ENCODE assay signal across 13 cellular contexts in the genomic region with DNA sequence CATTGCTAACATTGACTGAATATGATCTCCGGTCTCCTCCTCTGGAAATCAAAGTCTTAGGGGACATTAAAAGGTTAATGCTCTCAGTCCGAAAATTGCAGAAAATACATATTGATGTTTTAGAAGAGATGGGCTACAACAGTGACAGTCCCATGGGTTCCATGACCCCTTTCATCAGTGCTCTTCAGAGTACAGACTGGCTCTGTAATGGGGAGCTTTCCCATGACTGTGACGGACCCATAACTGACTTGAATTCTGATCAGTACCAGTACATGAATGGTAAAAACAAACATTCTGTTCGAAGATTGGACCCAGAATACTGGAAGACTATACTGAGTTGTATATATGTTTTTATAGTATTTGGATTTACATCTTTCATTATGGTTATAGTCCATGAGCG. TPM values are rescaled to one million over a fixed set of nuclear protein-coding genes. Genes with fewer than 3 reads are reported as not detected.
DNase-seq lines count a peak whose midpoint lies in the region; ATAC-seq and TF ChIP-seq lines count a peak whose summit lies in the region.
"Had no signal": no experiment of that assay in that cellular context is flagged by ENCODE, and none has a peak within 500 bp of the region (broad histone marks: within the 10 kb centered on the region; RNA-seq: fewer than 3 reads in every experiment).

No MANE protein-coding gene starts in this region.

- no peaks in the 10 kb centered on the region for H3K4me1 Mint-ChIP-seq in Calu3 (ENCODE audit: low read depth, unreplicated experiment)

- peaks cover 21% of the 10 kb centered on the region; the same call in 1 of the 2 replicates for H3K79me2 ChIP-seq in OCI-LY7 (ENCODE audit: insufficient read depth, low read depth, low read length)
- peaks cover 66% of the 10 kb centered on the region for H3K79me2 ChIP-seq in mammary epithelial cell (ENCODE audit: insufficient read depth, low read length)
- H3K79me2 ChIP-seq in Karpas-422 (ENCODE audit: low read length) = peaks cover 92% of the 10 kb centered on the region

- CTCF ChIA-PET in Calu3 (lab: Charles Lee) (no interaction called here), OCI-LY7 (lab: Charles Lee; ENCODE audit: unreplicated experiment) (no interaction called here), mammary epithelial cell (lab: Charles Lee; ENCODE audit: low non-redundant PET) (no interaction called here)

- intact Hi-C loops in Calu3 (cut with micrococcal nuclease; ENCODE audit: unreplicated experiment) = no loop called here
- intact Hi-C loops in OCI-LY7 (cut with micrococcal nuclease; ENCODE audit: unreplicated experiment) = no loop called here
- intact Hi-C loops in mammary epithelial cell (cut with micrococcal nuclease) = no loop called here

- H3K36me3 Mint-ChIP-seq in Calu3 (ENCODE audit: insufficient read depth, unreplicated experiment) = peaks cover 5% of the 10 kb centered on the region

- H4K20me1 ChIP-seq in OCI-LY7 (ENCODE audit: insufficient read depth, low read length) (no peaks in the 10 kb centered on the region), mammary epithelial cell (ENCODE audit: insufficient read depth, low read length) (no peaks in the 10 kb centered on the region), Karpas-422 (ENCODE audit: insufficient read depth, low read depth, low read length) (no peaks in the 10 kb centered on the region)

- H3K27me3 ChIP-seq in mammary epithelial cell (ENCODE audit: insufficient read depth, low read length) (no peaks in the 10 kb centered on the region), Karpas-422 (ENCODE audit: low read length) (no peaks in the 10 kb centered on the region)

- H3K9me2 ChIP-seq in OCI-LY7 (ENCODE audit: insufficient read depth, low read length) (no peaks in the 10 kb centered on the region), Karpas-422 (replicated peaks; ENCODE audit: insufficient read depth, low read length) (no peaks in the 10 kb centered on the region)

- no peak for ATAC-seq in HG02759 (IDR thresholded peaks at IDR 0.05; ENCODE audit: unreplicated experiment)

- H3K4me1 ChIP-seq in OCI-LY7 (ENCODE audit: insufficient read depth, low read length, poor library complexity, severe bottlenecking) = no peaks in the 10 kb centered on the region
- H3K4me1 ChIP-seq in mammary epithelial cell (ENCODE audit: insufficient read depth, low read length) = peaks cover 11% of the 10 kb centered on the region
- H3K4me1 ChIP-seq in Karpas-422 (ENCODE audit: low read length) = no peaks in the 10 kb centered on the region

- 97% methylated on average over 5 of the region's 5 CpGs for WGBS in mammary epithelial cell (ENCODE audit: low coverage, missing lambda C conversion rate)

- no peaks in the 10 kb centered on the region for H3K9me3 ChIP-seq in OCI-LY7 (ENCODE audit: low read length)
- no peaks in the 10 kb centered on the region for H3K9me3 ChIP-seq in mammary epithelial cell (replicated peaks; ENCODE audit: insufficient read depth, low read length)
- no peaks in the 10 kb centered on the region for H3K9me3 ChIP-seq in Karpas-422 (ENCODE audit: low read length)

- no peak overlapping the region for H3K4me3 ChIP-seq in OCI-LY7 (ENCODE audit: low read depth, low read length, poor library complexity, severe bottlenecking)
- H3K4me3 ChIP-seq in mammary epithelial cell (replicated peaks in 1 of 3; ENCODE audit: insufficient read depth in 1 of 3, low read depth in 2 of 3, low read length in 3 of 3) = no peak overlapping the region
- H3K4me3 ChIP-seq in Karpas-422 (ENCODE audit: low read length) = no peak overlapping the region

- H3K27me3 Mint-ChIP-seq in Calu3 (ENCODE audit: unreplicated experiment) = no peaks in the 10 kb centered on the region
- H3K27me3 Mint-ChIP-seq: B cell; CD4-positive, alpha-beta T cell had no signal

- H3K36me3 ChIP-seq in OCI-LY7 (ENCODE audit: insufficient read depth, low read length) = peaks cover 39% of the 10 kb centered on the region
- peaks cover 13% of the 10 kb centered on the region for H3K36me3 ChIP-seq in mammary epithelial cell (ENCODE audit: insufficient read depth, low read length)
- H3K36me3 ChIP-seq in Karpas-422 (ENCODE audit: insufficient read depth, low read length) = peaks cover 24% of the 10 kb centered on the region

- H3K27ac Mint-ChIP-seq in Calu3 (ENCODE audit: unreplicated experiment) = no peak overlapping the region
- H3K27ac Mint-ChIP-seq: B cell; CD4-positive, alpha-beta T cell had no signal

- TSS peak; percentile 44 for BruUV-seq in Calu3 (replicated peaks; lab: Mats Ljungman, UMichigan)
- TSS peak; percentile 54 for BruUV-seq in OCI-LY7 (replicated peaks; lab: Mats Ljungman, UMichigan)
- TSS peak; percentile 72 for BruUV-seq in mammary epithelial cell (replicated peaks; lab: Mats Ljungman, UMichigan)

- H3K4me2 ChIP-seq in OCI-LY7 (ENCODE audit: low read length) (no peak overlapping the region), mammary epithelial cell (ENCODE audit: insufficient read depth, low read depth, low read length) (no peak overlapping the region), Karpas-422 (ENCODE audit: low read depth, low read length, poor library complexity, severe bottlenecking) (no peak overlapping the region)

- H3K27ac ChIP-seq in OCI-LY7 (ENCODE audit: low read depth, low read length, poor library complexity, severe bottlenecking) = no peak overlapping the region
- no peak overlapping the region for H3K27ac ChIP-seq in mammary epithelial cell (ENCODE audit: insufficient read depth, low read depth, low read length)
- no peak overlapping the region for H3K27ac ChIP-seq in Karpas-422 (ENCODE audit: low read length)

- H3K4me3 Mint-ChIP-seq in Calu3 (ENCODE audit: low read depth, unreplicated experiment) = no peak overlapping the region
- H3K4me3 Mint-ChIP-seq: B cell; CD4-positive, alpha-beta T cell had no signal

- no peak for DNase-seq in Calu3
- DNase-seq in OCI-LY7 (ENCODE audit: low spot score) = no peak
- no peak for DNase-seq in mammary epithelial cell
- DNase-seq in pons (ENCODE audit: low spot score) = peak; percentile 68
- DNase-seq in Karpas-422 = no peak
- DNase-seq in DMS 273 treated with DMSO at 0.1 percent for 48 hours (lab: John Stamatoyannopoulos, UW) = no peak
- DNase-seq: C1 segment of cervical spinal cord; CD4-positive, alpha-beta T cell; DND-41; GDM1; HCEC 1CT had no signal

- in situ Hi-C loops in mammary epithelial cell (cut with MboI; ENCODE audit: low sequenced_read_pairs in 2 of 2) = no loop called here

- H3K9me3 Mint-ChIP-seq in Calu3 (ENCODE audit: low read depth, unreplicated experiment) = no peaks in the 10 kb centered on the region
- H3K9me3 Mint-ChIP-seq: CD4-positive, alpha-beta T cell had no signal

- POLR2A ChIA-PET in OCI-LY7 (lab: Charles Lee) = interaction anchor here (1.4 kb wide), 1 partner anchor 22 kb away, joined by 3 read pairs; no protein-coding TSS in a partner anchor

- TF ChIP-seq CTCF in Calu3 (IDR thresholded peaks at IDR 0.05; ENCODE audit: unreplicated experiment) (no peak), OCI-LY7 (conservative IDR thresholded peaks at IDR 0.05; ENCODE audit: low read length) (no peak), mammary epithelial cell (conservative IDR thresholded peaks at IDR 0.05 in 1 of 2, IDR thresholded peaks at IDR 0.05 in 1 of 2; ENCODE audit: extremely low read depth in 1 of 2, insufficient read depth in 1 of 2, low read depth in 1 of 2, low read length in 2 of 2) (no peak)

- H2AFZ ChIP-seq in OCI-LY7 (ENCODE audit: low read length) = no peak overlapping the region
- H2AFZ ChIP-seq in mammary epithelial cell (ENCODE audit: low read depth, low read length) = no peak overlapping the region
- H2AFZ ChIP-seq in Karpas-422 (ENCODE audit: low read length) = no peak overlapping the region

- H3K9ac ChIP-seq in mammary epithelial cell (ENCODE audit: insufficient read depth, low read length) (no peak overlapping the region), Karpas-422 (ENCODE audit: low read length) (no peak overlapping the region)

- dilution Hi-C loops in mammary epithelial cell (cut with HindIII; ENCODE audit: low sequenced_read_pairs) = no loop called here

RNA-seq across cellular contexts. Expression of gene SAMD8, which starts 39.2 kb away (rescaled TPM):
- total RNA-seq in Calu3 (2022) (19.5 and 19.9 TPM in 2 replicates), OCI-LY7 (2022) (16.7 and 18.9 TPM in 2 replicates), mammary epithelial cell (10 to 100 TPM; 30.1 to 39.5 TPM)
- 8.3 and 8.8 TPM in 2 replicates for total RNA-seq in OCI-LY7 (2014; rRNA removed; shearing (Covaris generic))
- 12.6 TPM for polyA plus RNA-seq in mammary epithelial cell
- 57.1 TPM for polyA minus RNA-seq in mammary epithelial cell
- 15.7 and 18.8 TPM in 2 replicates for total RNA-seq in Karpas-422 (2014; rRNA removed; shearing (Covaris generic); ENCODE audit: low replicate concordance)

RNA-seq across cellular contexts. Expression of gene VDAC2, which starts 59.9 kb away (rescaled TPM):
- total RNA-seq in Calu3 (2022) (243 and 254 TPM in 2 replicates), OCI-LY7 (2022) (148 and 182 TPM in 2 replicates), mammary epithelial cell (100 to 1,000 TPM; 230 to 262 TPM)
- total RNA-seq in OCI-LY7 (2014; rRNA removed; shearing (Covaris generic)) = 77.8 and 81.4 TPM in 2 replicates
- 150 TPM for polyA plus RNA-seq in mammary epithelial cell
- 119 TPM for polyA minus RNA-seq in mammary epithelial cell
- total RNA-seq in Karpas-422 (2014; rRNA removed; shearing (Covaris generic); ENCODE audit: low replicate concordance) = 84.2 and 128 TPM in 2 replicates
